In the genomic region with DNA sequence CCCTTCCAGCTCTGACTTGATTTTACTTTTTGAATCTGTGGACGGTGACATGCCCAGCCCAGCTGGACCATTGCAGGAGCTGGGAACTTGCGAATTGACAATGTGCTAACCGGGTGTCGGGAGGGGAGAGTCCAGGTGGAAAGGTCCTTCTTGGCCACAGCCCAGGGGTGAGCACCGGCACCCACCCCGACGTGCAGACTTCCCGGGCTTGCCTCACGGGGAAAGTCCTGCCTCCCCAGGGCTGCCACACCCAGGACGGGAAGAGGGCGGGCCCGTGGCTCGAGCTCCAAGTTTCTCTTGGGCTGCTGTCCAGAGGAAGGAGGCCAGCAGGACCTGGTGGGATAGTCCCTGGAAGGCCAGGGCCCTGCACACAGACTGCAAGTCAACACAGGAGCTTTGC, we compare ENCODE assay signal across 13 cellular contexts. TPM values are rescaled to one million over a fixed set of nuclear protein-coding genes. Genes with fewer than 3 reads are reported as not detected.
DNase-seq lines count a peak whose midpoint lies in the region; ATAC-seq and TF ChIP-seq lines count a peak whose summit lies in the region.
"Had no signal": no experiment of that assay in that cellular context is flagged by ENCODE, and none has a peak within 500 bp of the region (broad histone marks: within the 10 kb centered on the region; RNA-seq: fewer than 3 reads in every experiment).

No MANE protein-coding gene starts in this region.

- intact Hi-C loops in mucosa of descending colon (cut with DNase I, micrococcal nuclease): no loop called here

- peak overlapping the region in 1 of 2 donors; percentile 24 for H3K4me3 ChIP-seq in esophagus (ENCODE audit: low read depth in 1 of 2, low read length in 2 of 2)
- H3K4me3 ChIP-seq in mucosa of descending colon: no peak overlapping the region
- peak overlapping the region; percentile 19 for H3K4me3 ChIP-seq in urinary bladder (ENCODE audit: low read depth, low read length)

- H3K36me3 ChIP-seq in esophagus (ENCODE audit: control insufficient read depth in 2 of 2, insufficient read depth in 2 of 2, low read length in 1 of 2) (peaks cover 0 to 12% of the 10 kb centered on the region in 2 donors), mucosa of descending colon (ENCODE audit: low read depth) (no peaks in the 10 kb centered on the region), urinary bladder (ENCODE audit: insufficient read depth) (no peaks in the 10 kb centered on the region)

- DNase-seq in LHCN-M2 (ENCODE audit: low read depth) (peak; percentile 12), mucosa of descending colon (peak; percentile 69 to 82 (median 80)), NCI-H1092 (lab: John Stamatoyannopoulos, UW) (no peak), GM13976 (ENCODE audit: low spot score) (no peak)
- DNase-seq: GDM1, head of caudate nucleus, NCI-H510A treated with DMSO at 0.1 percent for 48 hours, SW 1271 had no signal

- H3K27ac ChIP-seq in esophagus (ENCODE audit: low read depth in 2 of 2, low read length in 1 of 2) (peak overlapping the region; percentile 71 to 88), urinary bladder (ENCODE audit: low read depth) (no peak overlapping the region)

- peaks cover 0 to 23% of the 10 kb centered on the region in 2 donors for H3K4me1 ChIP-seq in esophagus (ENCODE audit: control insufficient read depth in 2 of 2, insufficient read depth in 2 of 2, low read length in 1 of 2)
- peaks cover 5% of the 10 kb centered on the region for H3K4me1 ChIP-seq in mucosa of descending colon (ENCODE audit: low read depth)
- no peaks in the 10 kb centered on the region for H3K4me1 ChIP-seq in urinary bladder (ENCODE audit: insufficient read depth)

- peak; percentile 91 for ATAC-seq in mucosa of descending colon
- no peak for ATAC-seq in HG03457 (IDR thresholded peaks at IDR 0.05; ENCODE audit: unreplicated experiment)
- ATAC-seq in GM18870 (IDR thresholded peaks at IDR 0.05; ENCODE audit: unreplicated experiment): no peak

- in situ Hi-C loops in GM13976 (cut with MboI; ENCODE audit: low sequenced_read_pairs, unreplicated experiment): no loop called here

- H3K27me3 ChIP-seq in esophagus (ENCODE audit: control insufficient read depth in 1 of 2, insufficient read depth in 2 of 2, low read length in 2 of 2): no peaks in the 10 kb centered on the region

- no peaks in the 10 kb centered on the region for H3K9me3 ChIP-seq in esophagus (ENCODE audit: control insufficient read depth in 2 of 2, insufficient read depth in 1 of 2, low read depth in 1 of 2, low read length in 1 of 2)
- no peaks in the 10 kb centered on the region for H3K9me3 ChIP-seq in mucosa of descending colon

- TF ChIP-seq CTCF in mucosa of descending colon (IDR thresholded peaks at IDR 0.05) (no peak), GM13976 (IDR thresholded peaks at IDR 0.05; ENCODE audit: borderline replicate concordance, control extremely low read depth, extremely low read depth, insufficient read depth, missing control alignments) (no peak)

- 21 to 25% methylated on average over 13 of the region's 13 CpGs for WGBS in esophagus, 2 donors
- 36% methylated on average over 13 of the region's 13 CpGs for WGBS in urinary bladder

RNA-seq across cellular contexts. Expression of a gene that starts 17.7 kb away (rescaled TPM):
- 0.71 TPM in 1 of 2 replicates, not detected in the other for total RNA-seq in LHCN-M2 (2014; rRNA removed)
- polyA plus RNA-seq in LHCN-M2 (2012): 0.05 TPM
- polyA plus RNA-seq in esophagus: 10 to 100 TPM; 25.7 to 28.0 TPM
- total RNA-seq in mucosa of descending colon: 1 to 10 TPM in 2 of 3 donors, under 1 TPM in 1; 0.38 to 2.4 (median 1.4) TPM
- total RNA-seq in urinary bladder: 3.3 TPM
- 1.2 TPM for polyA plus RNA-seq in urinary bladder
- polyA plus RNA-seq: IgD-negative memory B cell had no signal

RNA-seq across cellular contexts. Expression of a gene that starts 32.6 kb away (rescaled TPM):
- total RNA-seq in LHCN-M2 (2014; rRNA removed) (20.4 and 25.0 TPM in 2 replicates), mucosa of descending colon (10 to 100 TPM; 39.7 to 44.8 (median 42.5) TPM), urinary bladder (8.4 TPM)
- polyA plus RNA-seq in LHCN-M2 (2012): 27.2 TPM
- polyA plus RNA-seq in esophagus (10 to 100 TPM; 16.5 to 20.4 TPM), urinary bladder (30.6 TPM)

RNA-seq across cellular contexts. Expression of a gene that starts 32.7 kb away (rescaled TPM):
- total RNA-seq in LHCN-M2 (2014; rRNA removed) (9.6 and 9.8 TPM in 2 replicates), mucosa of descending colon (10 to 100 TPM; 13.8 to 18.1 (median 14.0) TPM), urinary bladder (9.2 TPM)
- polyA plus RNA-seq in LHCN-M2 (2012): 7.2 TPM
- polyA plus RNA-seq in esophagus (1 to 10 TPM; 4.7 to 6.9 TPM), urinary bladder (14.2 TPM)

RNA-seq across cellular contexts. Expression of a gene that starts 40.6 kb away (rescaled TPM):
- total RNA-seq in LHCN-M2 (2014; rRNA removed) (113 and 123 TPM in 2 replicates), mucosa of descending colon (10 to 100 TPM; 59.2 to 80.2 (median 61.8) TPM), urinary bladder (59.5 TPM)
- 86.8 TPM for polyA plus RNA-seq in LHCN-M2 (2012)
- polyA plus RNA-seq in esophagus (100 to 1,000 TPM in 1 of 2 donors, 10 to 100 TPM in 1; 40.5 to 102 TPM), urinary bladder (80.3 TPM)

Comparison
In these comparisons a context has a peak if more than half of its experiments do, and no peak if none do; other contexts are left out.
1. DNase-seq: peak in LHCN-M2 (single experiment) and mucosa of descending colon (3 of 3); none in NCI-H1092 (single experiment) and GM13976 (single experiment).